ENCODE assay signal across 16 cellular contexts in the genomic region with DNA sequence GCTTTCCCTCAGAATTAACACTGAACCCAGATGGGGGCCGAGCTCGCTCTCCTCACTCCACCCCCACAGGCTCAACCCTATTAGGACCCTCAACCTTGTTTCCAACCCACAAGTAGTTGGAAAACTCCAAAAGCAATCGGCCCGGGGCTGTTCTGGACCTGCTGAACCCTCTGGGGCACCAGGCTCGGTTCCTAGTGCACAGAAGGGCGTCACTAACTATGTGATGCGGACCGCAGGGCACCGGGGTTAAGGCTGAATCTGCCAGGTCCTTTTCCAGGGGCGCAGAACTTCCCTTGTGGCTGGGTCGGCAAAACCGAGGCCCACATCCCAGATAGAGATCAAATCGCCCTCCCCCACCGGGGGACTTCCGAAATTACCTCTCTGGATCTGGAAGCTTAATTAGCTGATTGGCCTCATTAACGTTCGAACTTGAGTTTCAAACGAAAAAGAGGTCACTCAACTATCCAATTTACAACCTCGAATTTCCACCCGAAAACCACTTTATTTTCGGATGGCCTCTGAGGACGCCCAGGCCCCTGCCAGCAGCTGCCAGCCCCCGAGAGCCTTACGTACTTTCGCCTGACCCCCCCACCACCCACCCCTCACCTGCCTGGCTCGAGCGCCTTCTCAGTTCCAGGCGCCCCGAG. TPM values are rescaled to one million over a fixed set of nuclear protein-coding genes. Genes with fewer than 3 reads are reported as not detected.
A peak's percentile ranks its signal among the peaks of the same experiment; 100 is the strongest.
DNase-seq lines count a peak whose midpoint lies in the region; ATAC-seq and TF ChIP-seq lines count a peak whose summit lies in the region.
"Had no signal": no experiment of that assay in that cellular context is flagged by ENCODE, and none has a peak within 500 bp of the region (broad histone marks: within the 10 kb centered on the region; RNA-seq: fewer than 3 reads in every experiment).

No MANE protein-coding gene starts in this region.

- H3K36me3 Mint-ChIP-seq in activated T-cell treated with anti-CD3 and anti-CD28 coated beads, Interleukin-2, amount 50 U/mL, for 72 hours (ENCODE audit: insufficient read depth in 2 of 2): no peaks in the 10 kb centered on the region
- H3K36me3 Mint-ChIP-seq in activated T-cell treated with anti-CD3 and anti-CD28 coated beads, Interleukin-2, amount 50 U/mL, for 24 hours (ENCODE audit: low read depth): no peaks in the 10 kb centered on the region
- H3K36me3 Mint-ChIP-seq in type B pancreatic cell: peaks cover 4% of the 10 kb centered on the region

- peaks cover 54% of the 10 kb centered on the region for H3K27me3 Mint-ChIP-seq in activated T-cell treated with anti-CD3 and anti-CD28 coated beads, Interleukin-2, amount 50 U/mL, for 72 hours (ENCODE audit: low read depth)
- H3K27me3 Mint-ChIP-seq in activated T-cell treated with anti-CD3 and anti-CD28 coated beads, Interleukin-2, amount 50 U/mL, for 24 hours: peaks cover 72% of the 10 kb centered on the region
- H3K27me3 Mint-ChIP-seq in type B pancreatic cell: peaks cover 28% of the 10 kb centered on the region

- H3K4me1 Mint-ChIP-seq in activated T-cell treated with anti-CD3 and anti-CD28 coated beads, Interleukin-2, amount 50 U/mL, for 72 hours (ENCODE audit: low read depth): no peaks in the 10 kb centered on the region
- H3K4me1 Mint-ChIP-seq in activated T-cell treated with anti-CD3 and anti-CD28 coated beads, Interleukin-2, amount 50 U/mL, for 24 hours (ENCODE audit: low read depth): peaks cover 4% of the 10 kb centered on the region
- H3K4me1 Mint-ChIP-seq in type B pancreatic cell (ENCODE audit: unreplicated experiment): peaks cover 57% of the 10 kb centered on the region

- no peaks in the 10 kb centered on the region for H3K9me3 ChIP-seq in mucosa of stomach (ENCODE audit: control insufficient read depth, low read length)
- H3K9me3 ChIP-seq: heart right ventricle, uterus had no signal

- H3K9me3 Mint-ChIP-seq in activated T-cell treated with anti-CD3 and anti-CD28 coated beads, Interleukin-2, amount 50 U/mL, for 72 hours: no peaks in the 10 kb centered on the region
- no peaks in the 10 kb centered on the region for H3K9me3 Mint-ChIP-seq in activated T-cell treated with anti-CD3 and anti-CD28 coated beads, Interleukin-2, amount 50 U/mL, for 24 hours
- H3K9me3 Mint-ChIP-seq in type B pancreatic cell: no peaks in the 10 kb centered on the region

- peaks cover 35% of the 10 kb centered on the region for H3K4me1 ChIP-seq in mucosa of stomach (ENCODE audit: control insufficient read depth, insufficient read depth, low read length)
- H3K4me1 ChIP-seq: parathyroid adenoma had no signal

- no peak for ATAC-seq in activated T-cell treated with anti-CD3 and anti-CD28 coated beads, Interleukin-2, amount 50 U/mL, for 72 hours (replicated peaks in 1 of 2)
- no peak for ATAC-seq in HG03196 (IDR thresholded peaks at IDR 0.05; ENCODE audit: unreplicated experiment)
- ATAC-seq: heart right ventricle had no signal

- H3K27me3 ChIP-seq in mucosa of stomach (ENCODE audit: control insufficient read depth, insufficient read depth, low read length): peaks cover 7% of the 10 kb centered on the region

- TF ChIP-seq CTCF in epithelial cell of proximal tubule (conservative IDR thresholded peaks at IDR 0.05; ENCODE audit: low read depth, low read length): no peak
- TF ChIP-seq CTCF in type B pancreatic cell (conservative IDR thresholded peaks at IDR 0.05): no peak

- DNase-seq in activated T-cell treated with anti-CD3 and anti-CD28 coated beads, Interleukin-2, amount 50 U/mL, for 72 hours: no peak
- DNase-seq in activated T-cell treated with anti-CD3 and anti-CD28 coated beads, Interleukin-2, amount 50 U/mL, for 24 hours: no peak
- DNase-seq in epithelial cell of proximal tubule (ENCODE audit: low read depth) (no peak), type B pancreatic cell (ENCODE audit: extremely low spot score, unreplicated experiment) (no peak), activated gamma-delta T cell treated with Interleukin-2 at 50 U/mL for 16 hours (no peak), T-helper 9 cell (no peak)
- DNase-seq: activated CD4-positive, alpha-beta T cell treated with anti-CD3 and anti-CD28 coated beads for 48 hours; KG1; NCI-H446; SHP77 treated with DMSO at 0.1 percent for 48 hours; uterus had no signal

- no peak overlapping the region for H3K27ac Mint-ChIP-seq in activated T-cell treated with anti-CD3 and anti-CD28 coated beads, Interleukin-2, amount 50 U/mL, for 72 hours
- H3K27ac Mint-ChIP-seq in activated T-cell treated with anti-CD3 and anti-CD28 coated beads, Interleukin-2, amount 50 U/mL, for 24 hours: no peak overlapping the region
- peak overlapping the region; percentile 58 for H3K27ac Mint-ChIP-seq in type B pancreatic cell

- no peaks in the 10 kb centered on the region for H3K36me3 ChIP-seq in mucosa of stomach (ENCODE audit: control insufficient read depth, insufficient read depth, low read length)
- H3K36me3 ChIP-seq: heart right ventricle, uterus had no signal

- peak overlapping the region; percentile 59 to 71 for H3K4me3 Mint-ChIP-seq in activated T-cell treated with anti-CD3 and anti-CD28 coated beads, Interleukin-2, amount 50 U/mL, for 72 hours
- no peak overlapping the region for H3K4me3 Mint-ChIP-seq in activated T-cell treated with anti-CD3 and anti-CD28 coated beads, Interleukin-2, amount 50 U/mL, for 24 hours
- peak overlapping the region; percentile 87 for H3K4me3 Mint-ChIP-seq in type B pancreatic cell

- H3K4me3 ChIP-seq in epithelial cell of proximal tubule (ENCODE audit: low read depth, low read length): peak overlapping the region; percentile 96
- peak overlapping the region; percentile 2 for H3K4me3 ChIP-seq in mucosa of stomach (ENCODE audit: low read length)
- H3K4me3 ChIP-seq: uterus had no signal

- peak overlapping the region; percentile 36 for H3K9ac ChIP-seq in mucosa of stomach (ENCODE audit: low read length)
- H3K9ac ChIP-seq: parathyroid adenoma had no signal

RNA-seq across cellular contexts. Expression of gene SHANK2, which starts 1.7 kb away (rescaled TPM):
- total RNA-seq in activated T-cell treated with anti-CD3 and anti-CD28 coated beads, Interleukin-2, amount 50 U/mL, for 72 hours: under 1 TPM; 0.12 to 0.28 TPM
- total RNA-seq in epithelial cell of proximal tubule (9.5 and 10.9 TPM in 2 replicates), type B pancreatic cell (ENCODE audit: low replicate concordance) (25.9 and 49.4 TPM in 2 replicates)
- total RNA-seq: G401 had no signal
